8 cellular contexts compared by ENCODE assay signal in the genomic region with DNA sequence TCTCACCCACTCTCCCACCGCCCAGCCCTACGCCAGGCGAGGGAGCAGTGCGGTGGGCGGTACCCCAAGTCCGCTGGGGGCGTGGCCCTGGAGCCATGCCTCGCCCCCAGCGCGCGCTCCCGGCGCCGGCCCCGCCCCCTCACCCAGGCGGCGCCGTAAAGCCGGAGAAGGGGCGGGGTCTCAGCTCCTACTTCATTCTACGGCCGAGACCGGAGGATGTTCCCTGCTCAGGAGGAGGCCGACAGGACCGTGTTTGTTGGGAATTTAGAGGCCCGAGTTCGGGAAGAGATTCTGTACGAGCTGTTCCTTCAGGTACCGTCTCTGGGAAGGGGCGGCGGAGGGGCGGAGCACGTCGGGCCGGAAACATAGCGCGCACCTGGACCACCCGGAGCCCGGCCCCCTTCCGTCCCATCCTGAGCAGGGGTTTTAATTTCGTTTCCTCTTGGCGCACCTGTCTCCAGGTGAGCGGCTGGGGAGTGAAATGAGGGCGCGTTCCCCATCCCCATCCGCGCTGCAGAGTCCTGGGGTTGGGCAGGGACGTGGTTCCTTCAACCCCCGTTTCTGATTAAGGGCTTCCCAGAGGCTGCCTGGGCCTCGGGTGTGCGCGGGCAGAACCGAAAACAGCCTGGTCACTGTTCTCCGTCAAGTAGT. TPM values are rescaled to one million over a fixed set of nuclear protein-coding genes. Genes with fewer than 3 reads are reported as not detected.
DNase-seq lines count a peak whose midpoint lies in the region; ATAC-seq and TF ChIP-seq lines count a peak whose summit lies in the region.

A gene with protein sequence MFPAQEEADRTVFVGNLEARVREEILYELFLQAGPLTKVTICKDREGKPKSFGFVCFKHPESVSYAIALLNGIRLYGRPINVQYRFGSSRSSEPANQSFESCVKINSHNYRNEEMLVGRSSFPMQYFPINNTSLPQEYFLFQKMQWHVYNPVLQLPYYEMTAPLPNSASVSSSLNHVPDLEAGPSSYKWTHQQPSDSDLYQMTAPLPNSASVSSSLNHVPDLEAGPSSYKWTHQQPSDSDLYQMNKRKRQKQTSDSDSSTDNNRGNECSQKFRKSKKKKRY (plus strand): TSS at position 187 of the 651 bp plus-strand sequence. CDS start 30 bp downstream, at position 217.

- TF ChIP-seq CTCF in AG04449 (IDR thresholded peaks at IDR 0.05; ENCODE audit: insufficient read depth, low read length, missing control alignments), result no peak

- H3K4me1 ChIP-seq in muscle layer of colon (ENCODE audit: insufficient read depth, low read length), result no peaks in the 10 kb centered on the region

- no peaks in the 10 kb centered on the region for H3K9me3 ChIP-seq in muscle layer of colon (ENCODE audit: low read length)

- H3K4me3 ChIP-seq in AG04449 (ENCODE audit: low read depth, low read length) (peak within 1 kb of the TSS; percentile 53), muscle layer of colon (ENCODE audit: low read depth in 1 of 2, low read length in 2 of 2) (peak within 1 kb of the TSS; percentile 59 to 71)

- no peaks in the 10 kb centered on the region for H3K36me3 ChIP-seq in muscle layer of colon (ENCODE audit: insufficient read depth, low read length)

- DNase-seq in AG04449 (ENCODE audit: low read depth, low spot score) (no peak), NCI-H82 treated with DMSO at 0.1 percent for 48 hours (lab: John Stamatoyannopoulos, UW; ENCODE audit: unreplicated experiment) (peak; percentile 19), activated T-cell treated with anti-CD3 and anti-CD28 coated beads for 24 hours (ENCODE audit: low read depth) (peak; percentile 69)
- peak; percentile 45 to 52 for DNase-seq in stimulated activated CD8-positive, alpha-beta memory T cell treated with anti-CD3 and anti-CD28 coated beads, Interleukin-4, amount 100 ng/mL, for 4 hours (ENCODE audit: low read depth in 2 of 2, low spot score in 1 of 2)

- peak within 1 kb of the TSS; percentile 10 for H3K27ac ChIP-seq in muscle layer of colon (ENCODE audit: low read depth, low read length)

- H3K27me3 ChIP-seq in muscle layer of colon (ENCODE audit: control insufficient read depth in 1 of 2, insufficient read depth in 2 of 2, low read length in 2 of 2), result no peaks in the 10 kb centered on the region

- ATAC-seq in GM18870 (IDR thresholded peaks at IDR 0.05; ENCODE audit: unreplicated experiment) (peak; percentile 66), HG03196 (IDR thresholded peaks at IDR 0.05; ENCODE audit: unreplicated experiment) (peak; percentile 91), esophagus mucosa (peak; percentile 96)

- POLR2A ChIA-PET in AG04449 (lab: Yijun Ruan, JAX), result no interaction called here

- CTCF ChIA-PET in AG04449 (lab: Yijun Ruan, JAX), result no interaction called here

- peak within 1 kb of the TSS; percentile 3 for H3K9ac ChIP-seq in muscle layer of colon (ENCODE audit: low read length)

RNA-seq across cellular contexts. Expression of the gene that starts here (rescaled TPM):
- 2.1 TPM for total RNA-seq in esophagus mucosa
